2 cellular contexts compared by ENCODE assay signal in the genomic region with DNA sequence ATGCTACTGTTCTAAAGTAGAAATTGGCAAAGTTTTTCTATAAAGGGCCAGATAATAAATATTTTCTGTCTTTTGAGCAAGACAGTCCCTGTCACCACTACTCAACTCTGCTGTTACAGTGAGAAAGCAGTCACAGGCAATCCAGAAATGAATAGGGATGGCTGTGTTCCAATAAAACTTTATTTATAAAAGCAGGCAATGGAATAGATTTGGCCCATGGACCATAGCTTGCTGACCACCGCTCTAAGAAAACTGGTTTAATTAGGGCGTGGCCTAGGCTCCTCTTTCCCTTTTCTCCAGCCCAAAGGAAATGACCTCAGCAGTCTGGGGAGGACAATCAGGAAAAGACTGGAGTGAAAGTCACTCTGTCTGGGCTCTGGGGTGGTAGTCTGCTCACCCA.
A peak's percentile ranks its signal among the peaks of the same experiment; 100 is the strongest.
TF ChIP-seq lines count a peak whose summit lies in the region.

No MANE protein-coding gene starts in this region.

TF ChIP-seq in HepG2, 621 proteins besides CTCF, POLR2A, EP300 and RAD21:
- no peak for TF ChIP-seq KDM4B (CRISPR knock-in tag; IDR thresholded peaks at IDR 0.05)
- TF ChIP-seq ZBTB40 (IDR thresholded peaks at IDR 0.05) = no peak
- TF ChIP-seq ZBTB40 (CRISPR knock-in tag; IDR thresholded peaks at IDR 0.05) = peak; percentile 51; the same call in 1 of the 2 replicates

TF ChIP-seq in GM12878, 131 proteins besides CTCF, POLR2A, EP300 and RAD21:
- TF ChIP-seq NBN (IDR thresholded peaks at IDR 0.05) = no peak
- TF ChIP-seq ZNF592 (IDR thresholded peaks at IDR 0.05) = no peak
- TF ChIP-seq ZZZ3 (IDR thresholded peaks at IDR 0.05; ENCODE audit: control insufficient read depth, insufficient read length, low read depth) = no peak
- TF ChIP-seq ZBTB40 (IDR thresholded peaks at IDR 0.05; ENCODE audit: borderline replicate concordance) = peak; percentile 67
- TF ChIP-seq SREBF1 (IDR thresholded peaks at IDR 0.05; ENCODE audit: low read length) = no peak
